1 cellular context compared by ENCODE assay signal in genomic region chr3:141482250-141482937, GRCh38.
TF ChIP-seq lines count a peak whose summit lies in the region.

No MANE protein-coding gene starts in this region.

TF ChIP-seq in IMR-90, 13 proteins besides CTCF, POLR2A, EP300 and RAD21:
- TF ChIP-seq MAFK (IDR thresholded peaks at IDR 0.05; ENCODE audit: low read depth, low read length) (no peak), FOS (IDR thresholded peaks at IDR 0.05; ENCODE audit: low read depth, low read length) (peak; percentile 32; the same call in 1 of the 2 replicates), RCOR1 (IDR thresholded peaks at IDR 0.05; ENCODE audit: insufficient replicate concordance, low read length) (peak; percentile 43), CEBPB (IDR thresholded peaks at IDR 0.05; ENCODE audit: low read depth, low read length) (peak; percentile 75)
